In genomic region chr19:56507446-56508281, GRCh38 we compare ENCODE assay signal across 8 cellular contexts. TPM values are rescaled to one million over a fixed set of nuclear protein-coding genes. Genes with fewer than 3 reads are reported as not detected.
DNase-seq lines count a peak whose midpoint lies in the region; ATAC-seq and TF ChIP-seq lines count a peak whose summit lies in the region.

Gene ZNF471 (plus strand): TSS chr19:56507855. CDS start chr19:56511572, 3,717 bp downstream.

- H3K36me3 ChIP-seq in transverse colon: peaks cover 0 to 2% (median 0%) of the 10 kb centered on the region in 4 donors

- intact Hi-C loops in left cardiac atrium (cut with DNase I): no loop called here
- intact Hi-C loops in posterior vena cava (cut with DNase I): loop anchor here in 1 of 2 donors (2.0 kb wide), 1 partner anchor 35 kb away; no protein-coding TSS in a partner anchor
- intact Hi-C loops in transverse colon (cut with DNase I; ENCODE audit: low total_unique reads): loop anchor here (2.0 kb wide), 1 partner anchor 31 kb away; the partner anchor contains the start of gene ZFP28

- peak; percentile 21 for TF ChIP-seq POLR2A in transverse colon (IDR thresholded peaks at IDR 0.05)

- H3K27me3 ChIP-seq in transverse colon: no peaks in the 10 kb centered on the region

- TF ChIP-seq CTCF in transverse colon (IDR thresholded peaks at IDR 0.05): no peak

- TF ChIP-seq EP300 in transverse colon (IDR thresholded peaks at IDR 0.05; ENCODE audit: low read depth): no peak

- in situ Hi-C loops in transverse colon (cut with MboI; ENCODE audit: low pct_ligation_motif_present in 1 of 4, low pct_unique_long_range_greater_than_20kb in 1 of 4, low sequenced_read_pairs in 3 of 4): no loop called here

- 1% methylated on average over 72 to 74 of the region's 74 CpGs for WGBS in adipose tissue, 3 donors
- 12% methylated on average over 70 of the region's 74 CpGs; no CpG with 5 or more reads in 1 of the 2 donors for WGBS in transverse colon (ENCODE audit: low coverage in 1 of 2), 2 donors

- H3K9me3 ChIP-seq in transverse colon: peaks cover 9 to 24% of the 10 kb centered on the region in 2 donors

- peak; percentile 100 for ATAC-seq in left cardiac atrium

- DNase-seq in Ammon's horn (ENCODE audit: low spot score): peak; percentile 100
- DNase-seq in HUDEP-2 (lab: John Stamatoyannopoulos, UW; ENCODE audit: unreplicated experiment in 76 of 76): peak in 74 of 76 experiments; percentile 19 to 99 (median 93)
- peak; percentile 55 to 87 (median 62) for DNase-seq in T-helper 1 cell
- peak; percentile 100 for DNase-seq in left cardiac atrium
- peak; percentile 100 for DNase-seq in posterior vena cava (ENCODE audit: low spot score)
- DNase-seq in transverse colon: peak; percentile 95
- no peak for DNase-seq in NCI-H2107 (lab: John Stamatoyannopoulos, UW)

- H3K4me3 ChIP-seq in transverse colon: peak within 1 kb of the TSS; percentile 41 to 64 (median 52)

- H3K27ac ChIP-seq in adipose tissue (ENCODE audit: low read depth, low read length) (peak within 1 kb of the TSS; percentile 92), transverse colon (peak within 1 kb of the TSS; percentile 86 to 91 (median 90))

- H3K4me1 ChIP-seq in transverse colon: peaks cover 0 to 15% (median 6%) of the 10 kb centered on the region in 4 donors

RNA-seq across cellular contexts. Expression of gene ZNF471, which starts in this region (rescaled TPM):
- 1 to 10 TPM; 1.7 to 2.8 (median 1.8) TPM for polyA plus RNA-seq in adipose tissue
- 1 to 10 TPM; 4.7 to 5.4 TPM for total RNA-seq in left cardiac atrium
- total RNA-seq in posterior vena cava: 1 to 10 TPM; 7.7 to 9.4 TPM
- 1 to 10 TPM; 1.8 to 3.5 (median 2.2) TPM for total RNA-seq in transverse colon
